In genomic region chr2:27839022-27839618, GRCh38 we compare ENCODE assay signal across 1 cellular context.
TF ChIP-seq lines count a peak whose summit lies in the region.

No MANE protein-coding gene starts in this region.

TF ChIP-seq in SK-N-SH, 30 proteins besides CTCF, POLR2A, EP300 and RAD21 (continued from another document):
- TF ChIP-seq IRF3 (IDR thresholded peaks at IDR 0.05; ENCODE audit: low read depth, low read length) (no peak), JUND (IDR thresholded peaks at IDR 0.05) (no peak)
